ENCODE assay signal across 1 cellular context in the genomic region with DNA sequence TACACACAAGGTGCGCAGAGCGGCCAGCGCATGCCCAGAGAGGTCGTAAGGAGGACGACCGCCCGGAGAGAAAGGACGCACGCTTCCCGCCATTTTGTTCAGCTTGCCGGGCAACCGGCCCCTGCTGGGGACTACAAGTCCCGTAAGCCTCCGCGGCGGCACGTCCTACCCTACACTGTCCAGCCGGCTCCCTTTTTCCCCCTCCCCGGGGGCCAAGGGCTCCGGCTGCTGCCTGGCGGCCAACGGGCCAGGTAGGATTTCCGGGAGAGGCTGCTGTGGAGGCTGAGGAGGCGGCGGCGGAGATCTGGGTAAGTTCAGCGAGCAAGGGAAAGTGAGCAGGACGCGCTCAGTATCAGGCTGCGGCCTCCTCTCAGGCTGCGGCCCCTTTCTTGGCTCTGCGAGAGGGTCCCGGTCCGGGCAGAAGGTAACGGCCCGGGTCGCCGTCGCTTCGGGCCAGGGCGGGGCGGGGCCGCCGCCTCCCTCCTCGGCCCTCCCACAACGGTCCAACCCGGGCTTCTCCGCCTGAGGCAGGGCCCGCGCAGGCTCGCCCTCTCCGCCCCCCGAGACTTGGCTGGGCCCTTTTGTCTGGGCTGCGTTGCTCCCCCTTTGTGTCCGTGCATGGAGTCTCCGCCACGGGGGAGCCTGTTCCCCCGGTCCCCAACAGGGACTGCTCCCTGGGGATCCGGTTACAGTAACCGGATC.
A peak's percentile ranks its signal among the peaks of the same experiment; 100 is the strongest.
TF ChIP-seq lines count a peak whose summit lies in the region.

Gene PHACTR4, plus strand, starts transcription at position 223 of the 702 bp plus-strand sequence. CDS start 37,708 bp downstream, outside the sequence.

TF ChIP-seq in HepG2, 621 proteins besides CTCF, POLR2A, EP300 and RAD21 (continued from another document):
- TF ChIP-seq, protein P1, sequence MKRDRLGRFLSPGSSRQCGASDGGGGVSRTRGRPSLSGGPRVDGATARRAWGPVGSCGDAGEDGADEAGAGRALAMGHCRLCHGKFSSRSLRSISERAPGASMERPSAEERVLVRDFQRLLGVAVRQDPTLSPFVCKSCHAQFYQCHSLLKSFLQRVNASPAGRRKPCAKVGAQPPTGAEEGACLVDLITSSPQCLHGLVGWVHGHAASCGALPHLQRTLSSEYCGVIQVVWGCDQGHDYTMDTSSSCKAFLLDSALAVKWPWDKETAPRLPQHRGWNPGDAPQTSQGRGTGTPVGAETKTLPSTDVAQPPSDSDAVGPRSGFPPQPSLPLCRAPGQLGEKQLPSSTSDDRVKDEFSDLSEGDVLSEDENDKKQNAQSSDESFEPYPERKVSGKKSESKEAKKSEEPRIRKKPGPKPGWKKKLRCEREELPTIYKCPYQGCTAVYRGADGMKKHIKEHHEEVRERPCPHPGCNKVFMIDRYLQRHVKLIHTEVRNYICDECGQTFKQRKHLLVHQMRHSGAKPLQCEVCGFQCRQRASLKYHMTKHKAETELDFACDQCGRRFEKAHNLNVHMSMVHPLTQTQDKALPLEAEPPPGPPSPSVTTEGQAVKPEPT (CRISPR knock-in tag; IDR thresholded peaks at IDR 0.05; ENCODE audit: low read depth): no peak
- TF ChIP-seq ZNF552 (CRISPR knock-in tag; IDR thresholded peaks at IDR 0.05; ENCODE audit: borderline replicate concordance) (no peak), XRCC5 (optimal IDR thresholded peaks at IDR 0.05; ENCODE audit: low read length) (peak; percentile 9), GTF3A (CRISPR knock-in tag; conservative IDR thresholded peaks at IDR 0.05) (no peak), RNF2 (conservative IDR thresholded peaks at IDR 0.05; ENCODE audit: low read depth) (no peak), KDM6A (CRISPR knock-in tag; IDR thresholded peaks at IDR 0.05; ENCODE audit: low read depth) (no peak; the same call in 1 of the 2 replicates), ZNF83 (CRISPR knock-in tag; IDR thresholded peaks at IDR 0.05; ENCODE audit: borderline replicate concordance) (0 out of 2 replicates have a peak, but pooled peaks have one; percentile 23), ZNF629 (CRISPR knock-in tag; conservative IDR thresholded peaks at IDR 0.05) (0 out of 2 replicates have a peak, but pooled peaks have one; percentile 13)
- TF ChIP-seq, protein P2, sequence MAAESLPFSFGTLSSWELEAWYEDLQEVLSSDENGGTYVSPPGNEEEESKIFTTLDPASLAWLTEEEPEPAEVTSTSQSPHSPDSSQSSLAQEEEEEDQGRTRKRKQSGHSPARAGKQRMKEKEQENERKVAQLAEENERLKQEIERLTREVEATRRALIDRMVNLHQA (CRISPR knock-in tag; IDR thresholded peaks at IDR 0.05): no peak
